Comparison of ENCODE assay signal across 24 cellular contexts in the genomic region with DNA sequence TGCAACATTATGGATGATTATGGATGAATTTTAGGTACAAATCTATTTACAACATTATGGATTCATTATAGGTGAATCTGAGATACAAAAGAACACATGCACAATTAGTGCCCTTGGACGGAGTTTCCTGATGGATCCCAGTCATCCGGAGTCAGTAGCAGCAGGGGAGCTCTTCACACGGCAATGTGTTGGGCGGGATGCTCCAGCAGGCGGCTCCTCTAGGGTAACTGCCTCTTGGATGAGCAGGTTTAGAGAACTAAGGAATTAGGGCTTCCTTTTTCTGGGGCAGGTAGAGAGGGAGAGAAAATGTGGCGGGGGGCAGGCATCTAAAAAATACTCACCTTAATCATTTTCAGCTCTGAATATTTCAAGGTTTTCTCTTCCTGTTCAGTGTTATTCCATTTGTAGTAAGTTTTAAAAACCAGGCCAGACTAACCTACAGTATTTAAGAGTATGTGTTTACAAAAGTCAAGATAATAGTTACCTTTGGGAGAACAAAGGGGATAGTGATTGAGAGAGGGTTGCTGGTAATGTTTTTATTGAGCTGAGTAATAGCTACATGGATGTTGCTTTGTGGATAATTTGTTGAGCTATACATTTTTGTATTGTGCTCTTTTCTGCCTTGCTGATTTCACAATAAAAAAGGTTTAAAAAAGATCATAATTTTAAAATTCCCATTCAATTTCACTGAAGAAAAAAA. TPM values are rescaled to one million over a fixed set of nuclear protein-coding genes. Genes with fewer than 3 reads are reported as not detected.
DNase-seq lines count a peak whose midpoint lies in the region; ATAC-seq and TF ChIP-seq lines count a peak whose summit lies in the region.
"Had no signal": no experiment of that assay in that cellular context is flagged by ENCODE, and none has a peak within 500 bp of the region (broad histone marks: within the 10 kb centered on the region; RNA-seq: fewer than 3 reads in every experiment).

No MANE protein-coding gene starts in this region.

- in situ Hi-C loops in Panc1 (cut with HindIII; ENCODE audit: low pct_unique_long_range_greater_than_20kb, low sequenced_read_pairs) = no loop called here

- no peak overlapping the region for H3K4me2 ChIP-seq in HCT116 (ENCODE audit: low read length)
- H3K4me2 ChIP-seq: PC-9 had no signal

- H3K36me3 ChIP-seq in HCT116 (ENCODE audit: control insufficient read depth in 1 of 2, insufficient read depth in 2 of 2, low read length in 2 of 2) (no peaks in the 10 kb centered on the region), Panc1 (ENCODE audit: control insufficient read depth, insufficient read depth, low read length) (no peaks in the 10 kb centered on the region)
- H3K36me3 ChIP-seq: ascending aorta, SJCRH30, vagina had no signal

- H3K27ac ChIP-seq in HCT116 (ENCODE audit: low read depth, low read length) (no peak overlapping the region), Panc1 (ENCODE audit: low read length) (no peak overlapping the region)
- H3K27ac ChIP-seq: ascending aorta, PC-9, SJCRH30, skin epidermis, vagina had no signal

- H3K9me2 ChIP-seq in HCT116 (ENCODE audit: insufficient read depth) = no peaks in the 10 kb centered on the region

- no peak for TF ChIP-seq POLR2A in HCT116 (IDR thresholded peaks at IDR 0.05; ENCODE audit: borderline replicate concordance, extremely low read depth, insufficient read depth, insufficient read length)

- no peak overlapping the region for H3K4me3 ChIP-seq in HCT116 (replicated peaks in 1 of 2; ENCODE audit: low read depth in 1 of 2, low read length in 2 of 2)
- H3K4me3 ChIP-seq in Panc1 (ENCODE audit: low read depth in 2 of 2, low read length in 2 of 2) = no peak overlapping the region
- H3K4me3 ChIP-seq: ascending aorta, lung, PC-9, SJCRH30, skin epidermis, vagina had no signal

- intact Hi-C loops in HCT116 (cut with micrococcal nuclease) = no loop called here
- intact Hi-C loops in Panc1 (cut with micrococcal nuclease; ENCODE audit: unreplicated experiment) = no loop called here

- POLR2A ChIA-PET in HCT116 (lab: Charles Lee) (no interaction called here), Panc1 (lab: Charles Lee) (interaction anchor here (0.6 kb wide), 2 partner anchors 32 to 157 kb away, joined by 5 to 14 read pairs; no protein-coding TSS in a partner anchor)

- no peaks in the 10 kb centered on the region for H3K79me2 ChIP-seq in HCT116 (ENCODE audit: insufficient read depth, low read length)

- DNase-seq in ELF-1 (ENCODE audit: low read depth, low spot score) = peak; percentile 68
- no peak for DNase-seq in HCT116 (ENCODE audit: low read depth, low spot score)
- DNase-seq in Panc1 (ENCODE audit: low read depth, low spot score) = no peak
- DNase-seq in iPS DF 19.7 (ENCODE audit: low read depth, low spot score) = peak; percentile 35
- DNase-seq in NOMO-1 treated with DMSO at 0.1 percent for 48 hours (lab: John Stamatoyannopoulos, UW; ENCODE audit: unreplicated experiment) = no peak
- DNase-seq in effector CD8-positive, alpha-beta T cell (lab: John Stamatoyannopoulos, UW) = no peak
- no peak for DNase-seq in NCI-H226
- DNase-seq: activated CD4-positive, alpha-beta T cell treated with anti-CD3 and anti-CD28 coated beads for 48 hours; erythroblast; foreskin melanocyte; HFFc6; hippocampal formation; NCI-H1930; NCI-H526; PC-9; SJCRH30; stimulated activated CD4-positive, alpha-beta T cell treated with anti-CD3 and anti-CD28 coated beads, Interleukin-2, amount 100 ng/mL, for 24 hours; stimulated activated naive B cell treated with anti-CD40 and anti-IgM and Interleukin-4, amounts not matched to agents 10 μg/mL and 1 μg/mL and 100 μg/mL, for 72 hours; T-cell had no signal

- no peak overlapping the region for H3K9ac ChIP-seq in HCT116 (ENCODE audit: low read length)

- ATAC-seq in HCT116 (peak; percentile 55), Panc1 (peak; percentile 66; the same call in 1 of the 2 replicates)
- ATAC-seq: activated naive CD4-positive, alpha-beta T cell treated with anti-CD3 and anti-CD28 coated beads, Interleukin-2, amount 50 U/mL, for 72 hours; stimulated activated naive B cell treated with anti-CD40 and anti-IgM and Interleukin-4, amounts not matched to agents 10 μg/mL and 1 μg/mL and 100 μg/mL, for 72 hours; T-cell had no signal

- RAD21 ChIA-PET in HCT116 (lab: Charles Lee; ENCODE audit: low non-redundant PET in 1 of 2, low total read pairs in 2 of 2, uncharacterized antibody in 2 of 2, unreplicated experiment in 2 of 2) = no interaction called here

- no TSS peak for BruUV-seq in HCT116 (replicated peaks; lab: Mats Ljungman, UMichigan)
- no TSS peak for BruUV-seq in Panc1 (replicated peaks; lab: Mats Ljungman, UMichigan)

- no peak for TF ChIP-seq CTCF in HCT116 (IDR thresholded peaks at IDR 0.05 in 2 of 3, conservative IDR thresholded peaks at IDR 0.05 in 1 of 3; ENCODE audit: borderline replicate concordance in 1 of 3, insufficient read depth in 1 of 3, low read depth in 2 of 3, low read length in 2 of 3)
- TF ChIP-seq CTCF in Panc1 (IDR thresholded peaks at IDR 0.05) = no peak

- no peaks in the 10 kb centered on the region for H4K20me1 ChIP-seq in HCT116 (ENCODE audit: insufficient read depth)

- TF ChIP-seq RAD21 in HCT116 (IDR thresholded peaks at IDR 0.05; ENCODE audit: low read depth) = no peak

- CTCF ChIA-PET in HCT116 (lab: Charles Lee) = interaction anchor here (0.6 kb wide), 1 partner anchor 240 kb away, joined by 3 read pairs; no protein-coding TSS in a partner anchor
- CTCF ChIA-PET in Panc1 (lab: Charles Lee) = no interaction called here

- no peak overlapping the region for H2AFZ ChIP-seq in HCT116 (ENCODE audit: low read depth, low read length, poor library complexity, severe bottlenecking)
- H2AFZ ChIP-seq: PC-9 had no signal

- H3K27me3 ChIP-seq in HCT116 (ENCODE audit: insufficient read depth, low read length) = no peaks in the 10 kb centered on the region
- no peaks in the 10 kb centered on the region for H3K27me3 ChIP-seq in Panc1 (ENCODE audit: control insufficient read depth, insufficient read depth, low read length)
- H3K27me3 ChIP-seq: ascending aorta, SJCRH30, vagina had no signal

- H3K9me3 ChIP-seq in HCT116 (ENCODE audit: control insufficient read depth in 1 of 2, insufficient read depth in 1 of 2, low read depth in 1 of 2, low read length in 2 of 2) (no peaks in the 10 kb centered on the region), Panc1 (ENCODE audit: control insufficient read depth, insufficient read depth, low read depth, low read length) (no peaks in the 10 kb centered on the region)
- H3K9me3 ChIP-seq: ascending aorta, SJCRH30, vagina had no signal

- H3K4me1 ChIP-seq in HCT116 (ENCODE audit: control insufficient read depth in 1 of 2, insufficient read depth in 2 of 2, low read length in 2 of 2) (no peaks in the 10 kb centered on the region), Panc1 (ENCODE audit: control insufficient read depth, insufficient read depth, low read length) (no peaks in the 10 kb centered on the region)
- H3K4me1 ChIP-seq: ascending aorta, SJCRH30, vagina had no signal

TF ChIP-seq in HCT116, 20 proteins besides CTCF, POLR2A, EP300 and RAD21:
- TF ChIP-seq FOSL1 (IDR thresholded peaks at IDR 0.05; ENCODE audit: low read depth) (no peak), POLR2AphosphoS5 (IDR thresholded peaks at IDR 0.05; ENCODE audit: low read depth, low read length) (no peak), EGR1 (IDR thresholded peaks at IDR 0.05; ENCODE audit: low read depth) (no peak), TCF7L2 (IDR thresholded peaks at IDR 0.05; ENCODE audit: borderline replicate concordance, extremely low read depth, insufficient read depth, insufficient read length) (no peak)
TF ChIP-seq in HCT116: peak in this region for 0.

RNA-seq across cellular contexts. Expression of a gene that starts 27.4 kb away (rescaled TPM):
- total RNA-seq in HCT116 (2021; ENCODE audit: unreplicated experiment) (77.8 TPM), Panc1 (2021; ENCODE audit: unreplicated experiment) (79.9 TPM)
- polyA plus RNA-seq in HCT116 (2012) = 22.7 and 27.6 TPM in 2 replicates
- polyA plus RNA-seq in Panc1 (2012; ENCODE audit: insufficient read length) = 58.8 TPM

Comparison
In these comparisons a context has a peak if more than half of its experiments do, and no peak if none do; other contexts are left out.
1. DNase-seq: peak in ELF-1 (single experiment) and iPS DF 19.7 (single experiment); none in HCT116 (single experiment), Panc1 (single experiment), NOMO-1 treated with DMSO at 0.1 percent for 48 hours (single experiment), effector CD8-positive, alpha-beta T cell (single experiment) and NCI-H226 (single experiment).